1 cellular context compared by ENCODE assay signal in the genomic region with DNA sequence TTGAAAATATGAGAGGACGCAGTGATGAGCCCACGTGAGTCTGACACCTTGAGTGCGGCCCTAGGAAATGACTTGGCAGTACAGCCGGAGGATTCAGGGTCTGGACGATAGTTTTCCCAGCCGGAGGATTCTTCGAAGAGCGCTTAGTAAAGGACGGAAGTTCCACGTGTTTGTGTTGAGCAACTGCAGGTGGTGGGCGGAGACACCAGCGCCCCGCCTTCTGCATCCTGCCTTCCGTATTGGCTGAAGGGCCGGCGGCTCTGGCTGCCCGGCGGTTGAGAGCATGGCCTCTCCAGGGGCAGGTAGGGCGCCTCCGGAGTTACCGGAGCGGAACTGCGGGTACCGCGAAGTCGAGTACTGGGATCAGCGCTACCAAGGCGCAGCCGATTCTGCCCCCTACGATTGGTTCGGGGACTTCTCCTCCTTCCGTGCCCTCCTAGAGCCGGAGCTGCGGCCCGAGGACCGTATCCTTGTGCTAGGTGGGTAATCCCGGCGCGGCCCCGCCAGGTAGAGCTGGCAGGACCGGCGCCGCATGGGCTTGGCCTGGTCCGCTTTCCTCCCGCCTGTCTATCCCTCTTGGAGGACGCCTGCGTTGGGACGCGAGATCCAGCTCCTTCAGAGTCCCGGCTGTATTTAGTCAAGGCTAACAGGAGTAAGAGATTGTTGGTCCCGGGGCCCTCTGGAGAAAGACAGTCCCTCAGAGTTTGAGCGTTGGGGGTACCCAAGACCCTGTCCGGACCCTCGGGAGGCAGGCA.
A peak's percentile ranks its signal among the peaks of the same experiment; 100 is the strongest.
TF ChIP-seq lines count a peak whose summit lies in the region.

A gene (plus strand): TSS at position 261 of the 755 bp plus-strand sequence. CDS start 23 bp downstream, at position 284.

TF ChIP-seq in HEK293, 187 proteins besides CTCF, POLR2A, EP300 and RAD21 (continued from another document and continues in another):
- TF ChIP-seq, protein P1, sequence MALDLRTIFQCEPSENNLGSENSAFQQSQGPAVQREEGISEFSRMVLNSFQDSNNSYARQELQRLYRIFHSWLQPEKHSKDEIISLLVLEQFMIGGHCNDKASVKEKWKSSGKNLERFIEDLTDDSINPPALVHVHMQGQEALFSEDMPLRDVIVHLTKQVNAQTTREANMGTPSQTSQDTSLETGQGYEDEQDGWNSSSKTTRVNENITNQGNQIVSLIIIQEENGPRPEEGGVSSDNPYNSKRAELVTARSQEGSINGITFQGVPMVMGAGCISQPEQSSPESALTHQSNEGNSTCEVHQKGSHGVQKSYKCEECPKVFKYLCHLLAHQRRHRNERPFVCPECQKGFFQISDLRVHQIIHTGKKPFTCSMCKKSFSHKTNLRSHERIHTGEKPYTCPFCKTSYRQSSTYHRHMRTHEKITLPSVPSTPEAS (tag by site-specific recombination; IDR thresholded peaks at IDR 0.05) = no peak
- TF ChIP-seq ZNF510 (tag by site-specific recombination; IDR thresholded peaks at IDR 0.05; ENCODE audit: insufficient replicate concordance) (no peak), ZNF529 (tag by site-specific recombination; IDR thresholded peaks at IDR 0.05; ENCODE audit: insufficient replicate concordance) (no peak), ZNF223 (tag by site-specific recombination; IDR thresholded peaks at IDR 0.05) (no peak), SP3 (tag by site-specific recombination; IDR thresholded peaks at IDR 0.05) (peak; percentile 69; the same call in 1 of the 2 replicates), ZNF155 (tag by site-specific recombination; IDR thresholded peaks at IDR 0.05) (no peak), ZNF600 (tag by site-specific recombination; IDR thresholded peaks at IDR 0.05) (peak; percentile 67; the same call in 1 of the 2 replicates), RBAK (tag by site-specific recombination; IDR thresholded peaks at IDR 0.05) (no peak), WT1 (tag by site-specific recombination; IDR thresholded peaks at IDR 0.05) (no peak), ZNF133 (tag by site-specific recombination; IDR thresholded peaks at IDR 0.05) (no peak), ZNF366 (tag by site-specific recombination; conservative IDR thresholded peaks at IDR 0.05) (no peak), ZNF544 (tag by site-specific recombination; IDR thresholded peaks at IDR 0.05) (no peak), ZNF37A (tag by site-specific recombination; IDR thresholded peaks at IDR 0.05) (no peak), ZNF549 (tag by site-specific recombination; IDR thresholded peaks at IDR 0.05) (no peak), TCF7L2 (IDR thresholded peaks at IDR 0.05; ENCODE audit: borderline replicate concordance, low read depth, low read length) (no peak), ZNF48 (tag by site-specific recombination; IDR thresholded peaks at IDR 0.05) (no peak), ZNF174 (tag by site-specific recombination; IDR thresholded peaks at IDR 0.05) (no peak), ZNF76 (tag by site-specific recombination; IDR thresholded peaks at IDR 0.05; ENCODE audit: borderline replicate concordance, low read depth) (no peak), ZFHX2 (tag by site-specific recombination; conservative IDR thresholded peaks at IDR 0.05) (no peak), ZBTB8A (tag by site-specific recombination; IDR thresholded peaks at IDR 0.05) (no peak), ZNF629 (tag by site-specific recombination; IDR thresholded peaks at IDR 0.05) (peak; percentile 9; the same call in 1 of the 2 replicates), ZNF146 (tag by site-specific recombination; IDR thresholded peaks at IDR 0.05) (no peak), ZNF707 (tag by site-specific recombination; IDR thresholded peaks at IDR 0.05) (no peak), ZNF626 (tag by site-specific recombination; IDR thresholded peaks at IDR 0.05) (no peak), SCRT2 (tag by site-specific recombination; IDR thresholded peaks at IDR 0.05) (no peak), ZNF350 (tag by site-specific recombination; IDR thresholded peaks at IDR 0.05) (no peak), ZNF214 (tag by site-specific recombination; IDR thresholded peaks at IDR 0.05; ENCODE audit: borderline replicate concordance) (no peak), ZFP41 (tag by site-specific recombination; IDR thresholded peaks at IDR 0.05; ENCODE audit: borderline replicate concordance) (no peak)
- TF ChIP-seq, protein P2, sequence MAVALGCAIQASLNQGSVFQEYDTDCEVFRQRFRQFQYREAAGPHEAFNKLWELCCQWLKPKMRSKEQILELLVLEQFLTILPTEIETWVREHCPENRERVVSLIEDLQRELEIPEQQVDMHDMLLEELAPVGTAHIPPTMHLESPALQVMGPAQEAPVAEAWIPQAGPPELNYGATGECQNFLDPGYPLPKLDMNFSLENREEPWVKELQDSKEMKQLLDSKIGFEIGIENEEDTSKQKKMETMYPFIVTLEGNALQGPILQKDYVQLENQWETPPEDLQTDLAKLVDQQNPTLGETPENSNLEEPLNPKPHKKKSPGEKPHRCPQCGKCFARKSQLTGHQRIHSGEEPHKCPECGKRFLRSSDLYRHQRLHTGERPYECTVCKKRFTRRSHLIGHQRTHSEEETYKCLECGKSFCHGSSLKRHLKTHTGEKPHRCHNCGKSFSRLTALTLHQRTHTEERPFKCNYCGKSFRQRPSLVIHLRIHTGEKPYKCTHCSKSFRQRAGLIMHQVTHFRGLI (tag by site-specific recombination; IDR thresholded peaks at IDR 0.05) = peak; percentile 58; the same call in 1 of the 2 replicates
- TF ChIP-seq, protein P3, sequence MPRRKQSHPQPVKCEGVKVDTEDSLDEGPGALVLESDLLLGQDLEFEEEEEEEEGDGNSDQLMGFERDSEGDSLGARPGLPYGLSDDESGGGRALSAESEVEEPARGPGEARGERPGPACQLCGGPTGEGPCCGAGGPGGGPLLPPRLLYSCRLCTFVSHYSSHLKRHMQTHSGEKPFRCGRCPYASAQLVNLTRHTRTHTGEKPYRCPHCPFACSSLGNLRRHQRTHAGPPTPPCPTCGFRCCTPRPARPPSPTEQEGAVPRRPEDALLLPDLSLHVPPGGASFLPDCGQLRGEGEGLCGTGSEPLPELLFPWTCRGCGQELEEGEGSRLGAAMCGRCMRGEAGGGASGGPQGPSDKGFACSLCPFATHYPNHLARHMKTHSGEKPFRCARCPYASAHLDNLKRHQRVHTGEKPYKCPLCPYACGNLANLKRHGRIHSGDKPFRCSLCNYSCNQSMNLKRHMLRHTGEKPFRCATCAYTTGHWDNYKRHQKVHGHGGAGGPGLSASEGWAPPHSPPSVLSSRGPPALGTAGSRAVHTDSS (tag by site-specific recombination; IDR thresholded peaks at IDR 0.05) = no peak
- TF ChIP-seq, protein P4, sequence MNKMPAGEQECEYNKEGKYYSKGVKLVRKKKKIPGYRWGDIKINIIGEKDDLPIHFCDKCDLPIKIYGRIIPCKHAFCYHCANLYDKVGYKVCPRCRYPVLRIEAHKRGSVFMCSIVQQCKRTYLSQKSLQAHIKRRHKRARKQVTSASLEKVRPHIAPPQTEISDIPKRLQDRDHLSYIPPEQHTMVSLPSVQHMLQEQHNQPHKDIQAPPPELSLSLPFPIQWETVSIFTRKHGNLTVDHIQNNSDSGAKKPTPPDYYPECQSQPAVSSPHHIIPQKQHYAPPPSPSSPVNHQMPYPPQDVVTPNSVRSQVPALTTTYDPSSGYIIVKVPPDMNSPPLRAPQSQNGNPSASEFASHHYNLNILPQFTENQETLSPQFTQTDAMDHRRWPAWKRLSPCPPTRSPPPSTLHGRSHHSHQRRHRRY (tag by site-specific recombination; IDR thresholded peaks at IDR 0.05) = no peak
- TF ChIP-seq, protein P5, sequence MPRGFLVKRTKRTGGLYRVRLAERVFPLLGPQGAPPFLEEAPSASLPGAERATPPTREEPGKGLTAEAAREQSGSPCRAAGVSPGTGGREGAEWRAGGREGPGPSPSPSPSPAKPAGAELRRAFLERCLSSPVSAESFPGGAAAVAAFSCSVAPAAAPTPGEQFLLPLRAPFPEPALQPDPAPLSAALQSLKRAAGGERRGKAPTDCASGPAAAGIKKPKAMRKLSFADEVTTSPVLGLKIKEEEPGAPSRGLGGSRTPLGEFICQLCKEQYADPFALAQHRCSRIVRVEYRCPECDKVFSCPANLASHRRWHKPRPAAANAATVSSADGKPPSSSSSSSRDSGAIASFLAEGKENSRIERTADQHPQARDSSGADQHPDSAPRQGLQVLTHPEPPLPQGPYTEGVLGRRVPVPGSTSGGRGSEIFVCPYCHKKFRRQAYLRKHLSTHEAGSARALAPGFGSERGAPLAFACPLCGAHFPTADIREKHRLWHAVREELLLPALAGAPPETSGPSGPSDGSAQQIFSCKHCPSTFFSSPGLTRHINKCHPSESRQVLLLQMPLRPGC (tag by site-specific recombination; IDR thresholded peaks at IDR 0.05) = no peak
- TF ChIP-seq, protein P6, sequence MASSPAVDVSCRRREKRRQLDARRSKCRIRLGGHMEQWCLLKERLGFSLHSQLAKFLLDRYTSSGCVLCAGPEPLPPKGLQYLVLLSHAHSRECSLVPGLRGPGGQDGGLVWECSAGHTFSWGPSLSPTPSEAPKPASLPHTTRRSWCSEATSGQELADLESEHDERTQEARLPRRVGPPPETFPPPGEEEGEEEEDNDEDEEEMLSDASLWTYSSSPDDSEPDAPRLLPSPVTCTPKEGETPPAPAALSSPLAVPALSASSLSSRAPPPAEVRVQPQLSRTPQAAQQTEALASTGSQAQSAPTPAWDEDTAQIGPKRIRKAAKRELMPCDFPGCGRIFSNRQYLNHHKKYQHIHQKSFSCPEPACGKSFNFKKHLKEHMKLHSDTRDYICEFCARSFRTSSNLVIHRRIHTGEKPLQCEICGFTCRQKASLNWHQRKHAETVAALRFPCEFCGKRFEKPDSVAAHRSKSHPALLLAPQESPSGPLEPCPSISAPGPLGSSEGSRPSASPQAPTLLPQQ (tag by site-specific recombination; IDR thresholded peaks at IDR 0.05) = no peak
- TF ChIP-seq, protein P7, sequence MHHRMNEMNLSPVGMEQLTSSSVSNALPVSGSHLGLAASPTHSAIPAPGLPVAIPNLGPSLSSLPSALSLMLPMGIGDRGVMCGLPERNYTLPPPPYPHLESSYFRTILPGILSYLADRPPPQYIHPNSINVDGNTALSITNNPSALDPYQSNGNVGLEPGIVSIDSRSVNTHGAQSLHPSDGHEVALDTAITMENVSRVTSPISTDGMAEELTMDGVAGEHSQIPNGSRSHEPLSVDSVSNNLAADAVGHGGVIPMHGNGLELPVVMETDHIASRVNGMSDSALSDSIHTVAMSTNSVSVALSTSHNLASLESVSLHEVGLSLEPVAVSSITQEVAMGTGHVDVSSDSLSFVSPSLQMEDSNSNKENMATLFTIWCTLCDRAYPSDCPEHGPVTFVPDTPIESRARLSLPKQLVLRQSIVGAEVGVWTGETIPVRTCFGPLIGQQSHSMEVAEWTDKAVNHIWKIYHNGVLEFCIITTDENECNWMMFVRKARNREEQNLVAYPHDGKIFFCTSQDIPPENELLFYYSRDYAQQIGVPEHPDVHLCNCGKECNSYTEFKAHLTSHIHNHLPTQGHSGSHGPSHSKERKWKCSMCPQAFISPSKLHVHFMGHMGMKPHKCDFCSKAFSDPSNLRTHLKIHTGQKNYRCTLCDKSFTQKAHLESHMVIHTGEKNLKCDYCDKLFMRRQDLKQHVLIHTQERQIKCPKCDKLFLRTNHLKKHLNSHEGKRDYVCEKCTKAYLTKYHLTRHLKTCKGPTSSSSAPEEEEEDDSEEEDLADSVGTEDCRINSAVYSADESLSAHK (tag by site-specific recombination; IDR thresholded peaks at IDR 0.05) = no peak
- TF ChIP-seq, protein P8, sequence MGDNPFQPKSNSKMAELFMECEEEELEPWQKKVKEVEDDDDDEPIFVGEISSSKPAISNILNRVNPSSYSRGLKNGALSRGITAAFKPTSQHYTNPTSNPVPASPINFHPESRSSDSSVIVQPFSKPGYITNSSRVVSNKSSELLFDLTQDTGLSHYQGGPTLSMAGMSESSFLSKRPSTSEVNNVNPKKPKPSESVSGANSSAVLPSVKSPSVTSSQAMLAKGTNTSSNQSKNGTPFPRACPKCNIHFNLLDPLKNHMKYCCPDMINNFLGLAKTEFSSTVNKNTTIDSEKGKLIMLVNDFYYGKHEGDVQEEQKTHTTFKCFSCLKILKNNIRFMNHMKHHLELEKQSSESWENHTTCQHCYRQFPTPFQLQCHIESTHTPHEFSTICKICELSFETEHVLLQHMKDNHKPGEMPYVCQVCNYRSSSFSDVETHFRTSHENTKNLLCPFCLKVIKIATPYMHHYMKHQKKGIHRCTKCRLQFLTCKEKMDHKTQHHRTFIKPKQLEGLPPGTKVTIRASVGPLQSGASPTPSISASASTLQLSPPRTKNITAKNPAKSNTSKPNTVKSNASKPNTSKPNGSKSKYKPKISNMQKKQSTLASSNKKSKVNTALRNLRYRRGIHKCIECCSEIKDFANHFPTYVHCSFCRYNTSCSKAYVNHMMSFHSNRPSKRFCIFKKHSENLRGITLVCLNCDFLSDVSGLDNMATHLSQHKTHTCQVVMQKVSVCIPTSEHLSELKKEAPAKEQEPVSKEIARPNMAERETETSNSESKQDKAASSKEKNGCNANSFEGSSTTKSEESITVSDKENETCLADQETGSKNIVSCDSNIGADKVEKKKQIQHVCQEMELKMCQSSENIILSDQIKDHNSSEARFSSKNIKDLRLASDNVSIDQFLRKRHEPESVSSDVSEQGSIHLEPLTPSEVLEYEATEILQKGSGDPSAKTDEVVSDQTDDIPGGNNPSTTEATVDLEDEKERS (tag by site-specific recombination; IDR thresholded peaks at IDR 0.05) = no peak
- TF ChIP-seq, protein P9, sequence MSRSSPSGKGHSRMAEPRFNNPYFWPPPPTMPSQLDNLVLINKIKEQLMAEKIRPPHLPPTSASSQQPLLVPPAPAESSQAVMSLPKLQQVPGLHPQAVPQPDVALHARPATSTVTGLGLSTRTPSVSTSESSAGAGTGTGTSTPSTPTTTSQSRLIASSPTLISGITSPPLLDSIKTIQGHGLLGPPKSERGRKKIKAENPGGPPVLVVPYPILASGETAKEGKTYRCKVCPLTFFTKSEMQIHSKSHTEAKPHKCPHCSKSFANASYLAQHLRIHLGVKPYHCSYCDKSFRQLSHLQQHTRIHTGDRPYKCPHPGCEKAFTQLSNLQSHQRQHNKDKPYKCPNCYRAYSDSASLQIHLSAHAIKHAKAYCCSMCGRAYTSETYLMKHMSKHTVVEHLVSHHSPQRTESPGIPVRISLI (tag by site-specific recombination; IDR thresholded peaks at IDR 0.05) = no peak
- TF ChIP-seq, protein P10, sequence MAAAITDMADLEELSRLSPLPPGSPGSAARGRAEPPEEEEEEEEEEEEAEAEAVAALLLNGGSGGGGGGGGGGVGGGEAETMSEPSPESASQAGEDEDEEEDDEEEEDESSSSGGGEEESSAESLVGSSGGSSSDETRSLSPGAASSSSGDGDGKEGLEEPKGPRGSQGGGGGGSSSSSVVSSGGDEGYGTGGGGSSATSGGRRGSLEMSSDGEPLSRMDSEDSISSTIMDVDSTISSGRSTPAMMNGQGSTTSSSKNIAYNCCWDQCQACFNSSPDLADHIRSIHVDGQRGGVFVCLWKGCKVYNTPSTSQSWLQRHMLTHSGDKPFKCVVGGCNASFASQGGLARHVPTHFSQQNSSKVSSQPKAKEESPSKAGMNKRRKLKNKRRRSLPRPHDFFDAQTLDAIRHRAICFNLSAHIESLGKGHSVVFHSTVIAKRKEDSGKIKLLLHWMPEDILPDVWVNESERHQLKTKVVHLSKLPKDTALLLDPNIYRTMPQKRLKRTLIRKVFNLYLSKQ (tag by site-specific recombination; IDR thresholded peaks at IDR 0.05; ENCODE audit: borderline replicate concordance) = no peak
